9 cellular contexts compared by ENCODE assay signal in genomic region chr2:20452551-20452950, GRCh38. TPM values are rescaled to one million over a fixed set of nuclear protein-coding genes. Genes with fewer than 3 reads are reported as not detected.
DNase-seq lines count a peak whose midpoint lies in the region; ATAC-seq and TF ChIP-seq lines count a peak whose summit lies in the region.
"Had no signal": no experiment of that assay in that cellular context is flagged by ENCODE, and none has a peak within 500 bp of the region (broad histone marks: within the 10 kb centered on the region; RNA-seq: fewer than 3 reads in every experiment).

No MANE protein-coding gene starts in this region.

- no peaks in the 10 kb centered on the region for H3K9me3 ChIP-seq in body of pancreas

- no peaks in the 10 kb centered on the region for H3K27me3 ChIP-seq in body of pancreas

- H3K27ac Mint-ChIP-seq in HFFc6, result no peak overlapping the region
- no peak overlapping the region for H3K27ac Mint-ChIP-seq in activated CD4-positive, alpha-beta T cell treated with anti-CD3 and anti-CD28 coated beads, Interleukin-2, amount 10 ng/mL, durations not matched to agents 24 days and 14 days

- no peak for TF ChIP-seq POLR2A in body of pancreas (IDR thresholded peaks at IDR 0.05)

- ATAC-seq in body of pancreas, result no peak
- no peak for ATAC-seq in HG03280 (IDR thresholded peaks at IDR 0.05; ENCODE audit: unreplicated experiment)

- DNase-seq in HFFc6 (no peak), body of pancreas (peak in 3 of 4 donors; percentile 2 to 19 (median 12)), iPS-NIHi7 (ENCODE audit: extremely low spot score) (peak; percentile 64), stromal cell of bone marrow (ENCODE audit: low read depth) (peak; percentile 31), NCI-H446 treated with DMSO at 0.1 percent for 48 hours (lab: John Stamatoyannopoulos, UW) (no peak)
- DNase-seq in stimulated activated CD8-positive, alpha-beta memory T cell treated with anti-CD3 and anti-CD28 coated beads, Interleukin-4, amount 100 ng/mL, for 48 hours, result no peak
- no peak for DNase-seq in activated CD4-positive, alpha-beta T cell treated with anti-CD3 and anti-CD28 coated beads, Interleukin-2, amount 10 ng/mL, durations not matched to agents 24 days and 14 days
- DNase-seq: cortex of kidney had no signal

- H3K4me3 Mint-ChIP-seq in HFFc6, result no peak overlapping the region; the same call in 1 of the 2 replicates
- no peak overlapping the region for H3K4me3 Mint-ChIP-seq in activated CD4-positive, alpha-beta T cell treated with anti-CD3 and anti-CD28 coated beads, Interleukin-2, amount 10 ng/mL, durations not matched to agents 24 days and 14 days

- TF ChIP-seq CTCF in HFFc6 (IDR thresholded peaks at IDR 0.05), result peak; percentile 40; the same call in 1 of the 2 replicates
- TF ChIP-seq CTCF in body of pancreas (IDR thresholded peaks at IDR 0.05), result no peak

- intact Hi-C loops in body of pancreas (cut with DNase I), result no loop called here
- intact Hi-C loops in activated CD4-positive, alpha-beta T cell treated with anti-CD3 and anti-CD28 coated beads, Interleukin-2, amount 10 ng/mL, durations not matched to agents 24 days and 14 days (cut with micrococcal nuclease), result no loop called here

- peaks cover 21% of the 10 kb centered on the region for H3K27me3 Mint-ChIP-seq in HFFc6 (ENCODE audit: insufficient read depth)
- H3K27me3 Mint-ChIP-seq in activated CD4-positive, alpha-beta T cell treated with anti-CD3 and anti-CD28 coated beads, Interleukin-2, amount 10 ng/mL, durations not matched to agents 24 days and 14 days, result peaks cover 35% of the 10 kb centered on the region

- H3K36me3 ChIP-seq in body of pancreas (replicated peaks in 1 of 2; ENCODE audit: insufficient read depth in 1 of 2, low read depth in 2 of 2), result no peaks in the 10 kb centered on the region

- whole genome bisulfite sequencing in body of pancreas, 2 donors, result 59 to 69% methylated on average over 4 of the region's 4 CpGs

- H3K9me3 Mint-ChIP-seq in HFFc6, result peaks cover 2% of the 10 kb centered on the region; the same call in 1 of the 2 replicates
- no peaks in the 10 kb centered on the region for H3K9me3 Mint-ChIP-seq in activated CD4-positive, alpha-beta T cell treated with anti-CD3 and anti-CD28 coated beads, Interleukin-2, amount 10 ng/mL, durations not matched to agents 24 days and 14 days

- H3K4me1 Mint-ChIP-seq in HFFc6 (ENCODE audit: low read depth), result peaks cover 50% of the 10 kb centered on the region
- H3K4me1 Mint-ChIP-seq in activated CD4-positive, alpha-beta T cell treated with anti-CD3 and anti-CD28 coated beads, Interleukin-2, amount 10 ng/mL, durations not matched to agents 24 days and 14 days, result peaks cover 10% of the 10 kb centered on the region

- no peak overlapping the region for H3K27ac ChIP-seq in body of pancreas

- H3K4me1 ChIP-seq in body of pancreas, result peaks cover 23% of the 10 kb centered on the region

- peaks cover 20% of the 10 kb centered on the region for H3K36me3 Mint-ChIP-seq in HFFc6 (ENCODE audit: low read depth)
- no peaks in the 10 kb centered on the region for H3K36me3 Mint-ChIP-seq in activated CD4-positive, alpha-beta T cell treated with anti-CD3 and anti-CD28 coated beads, Interleukin-2, amount 10 ng/mL, durations not matched to agents 24 days and 14 days (ENCODE audit: low read depth)

- H3K4me3 ChIP-seq in body of pancreas, result no peak overlapping the region

RNA-seq across cellular contexts. Expression of gene RHOB, which starts 5.7 kb away (rescaled TPM):
- 100 to 1,000 TPM; 128 to 146 (median 133) TPM for total RNA-seq in HFFc6 (2021; fragmentation: NEBNext Ultra II Directional; extraction: Animal tissue kit (Norgen Biotek cat#: 25700))
- total RNA-seq in body of pancreas, result 100 to 1,000 TPM; 376 to 784 TPM
- total RNA-seq in activated CD4-positive, alpha-beta T cell treated with anti-CD3 and anti-CD28 coated beads, Interleukin-2, amount 10 ng/mL, durations not matched to agents 24 days and 14 days, result 16.4 and 18.5 TPM in 2 replicates

Comparison
In these comparisons a context has a peak if more than half of its experiments do, and no peak if none do; other contexts are left out.
1. DNase-seq: peak in body of pancreas (3 of 4), iPS-NIHi7 (single experiment) and stromal cell of bone marrow (single experiment); none in HFFc6 (single experiment), stimulated activated CD8-positive, alpha-beta memory T cell treated with anti-CD3 and anti-CD28 coated beads, Interleukin-4, amount 100 ng/mL, for 48 hours (single experiment), activated CD4-positive, alpha-beta T cell treated with anti-CD3 and anti-CD28 coated beads, Interleukin-2, amount 10 ng/mL, durations not matched to agents 24 days and 14 days (single experiment) and NCI-H446 treated with DMSO at 0.1 percent for 48 hours (single experiment).